In genomic region chr22:42396621-42397331, GRCh38 we compare ENCODE assay signal across 12 cellular contexts. TPM values are rescaled to one million over a fixed set of nuclear protein-coding genes. Genes with fewer than 3 reads are reported as not detected.
DNase-seq lines count a peak whose midpoint lies in the region; ATAC-seq and TF ChIP-seq lines count a peak whose summit lies in the region.
"Had no signal": no experiment of that assay in that cellular context is flagged by ENCODE, and none has a peak within 500 bp of the region (broad histone marks: within the 10 kb centered on the region; RNA-seq: fewer than 3 reads in every experiment).

No MANE protein-coding gene starts in this region.

- no peaks in the 10 kb centered on the region for H3K9me3 ChIP-seq in neural progenitor cell (ENCODE audit: low read depth)

- peaks cover 14% of the 10 kb centered on the region for H3K4me1 Mint-ChIP-seq in central memory CD8-positive, alpha-beta T cell
- H3K4me1 Mint-ChIP-seq in neural progenitor cell: peaks cover 24% of the 10 kb centered on the region

- H3K9me3 Mint-ChIP-seq in central memory CD8-positive, alpha-beta T cell: no peaks in the 10 kb centered on the region
- peaks cover 5% of the 10 kb centered on the region for H3K9me3 Mint-ChIP-seq in neural progenitor cell
- H3K9me3 Mint-ChIP-seq: nephron had no signal

- peaks cover 26% of the 10 kb centered on the region for H3F3A ChIP-seq in neural progenitor cell (ENCODE audit: low read depth)

- DNase-seq in GM10266 (ENCODE audit: extremely low spot score) (no peak), neural progenitor cell (ENCODE audit: low spot score) (no peak)
- DNase-seq in central memory CD8-positive, alpha-beta T cell (ENCODE audit: low spot score in 2 of 2): no peak
- no peak for DNase-seq in stimulated activated naive CD4-positive, alpha-beta T cell treated with Interleukin-2 at 50 U/mL for 16 hours (lab: John Stamatoyannopoulos, UW)
- DNase-seq: DND-41 had no signal

- peaks cover 2% of the 10 kb centered on the region for H4K20me1 ChIP-seq in neural progenitor cell (ENCODE audit: low read depth)

- H3K4me3 ChIP-seq in neural progenitor cell: no peak overlapping the region

- ATAC-seq in HG03378 (IDR thresholded peaks at IDR 0.05; ENCODE audit: unreplicated experiment) (peak; percentile 22), SK-N-SH treated with all-trans-retinoic acid at 6 μM for 48 hours (no peak), GM19035 (IDR thresholded peaks at IDR 0.05; ENCODE audit: unreplicated experiment) (no peak), HG03039 (IDR thresholded peaks at IDR 0.05; ENCODE audit: unreplicated experiment) (no peak)
- ATAC-seq in central memory CD8-positive, alpha-beta T cell (replicated peaks; ENCODE audit: extremely low read depth, poor library complexity, severe bottlenecking): peak; percentile 45

- H2AFZ ChIP-seq in neural progenitor cell (replicated peaks): no peak overlapping the region

- H3K79me2 ChIP-seq in neural progenitor cell (ENCODE audit: low read depth): no peaks in the 10 kb centered on the region

- no peaks in the 10 kb centered on the region for H3K36me3 ChIP-seq in neural progenitor cell

- H3K9ac ChIP-seq in neural progenitor cell: no peak overlapping the region
- H3K9ac ChIP-seq: KMS-11 had no signal

- peak overlapping the region; percentile 32 for H3K4me3 Mint-ChIP-seq in central memory CD8-positive, alpha-beta T cell
- no peak overlapping the region for H3K4me3 Mint-ChIP-seq in neural progenitor cell
- H3K4me3 Mint-ChIP-seq: activated naive CD8-positive, alpha-beta T cell; nephron had no signal

- H3K36me3 Mint-ChIP-seq in central memory CD8-positive, alpha-beta T cell (ENCODE audit: insufficient read depth): no peaks in the 10 kb centered on the region
- no peaks in the 10 kb centered on the region for H3K36me3 Mint-ChIP-seq in neural progenitor cell

- peaks cover 14% of the 10 kb centered on the region for H3K4me1 ChIP-seq in neural progenitor cell

- no peak overlapping the region for H3K4me2 ChIP-seq in neural progenitor cell
- H3K4me2 ChIP-seq: KMS-11 had no signal

- no peaks in the 10 kb centered on the region for H3K27me3 ChIP-seq in neural progenitor cell

- H3K27me3 Mint-ChIP-seq in central memory CD8-positive, alpha-beta T cell: peaks cover 3% of the 10 kb centered on the region
- peaks cover 20% of the 10 kb centered on the region for H3K27me3 Mint-ChIP-seq in neural progenitor cell (ENCODE audit: insufficient read depth, low read depth)
- H3K27me3 Mint-ChIP-seq: activated naive CD8-positive, alpha-beta T cell had no signal

- no peak overlapping the region for H3K27ac Mint-ChIP-seq in central memory CD8-positive, alpha-beta T cell (ENCODE audit: low read depth)
- H3K27ac Mint-ChIP-seq in neural progenitor cell: peak overlapping the region; percentile 74
- H3K27ac Mint-ChIP-seq: activated naive CD8-positive, alpha-beta T cell; nephron had no signal

- TF ChIP-seq CTCF in GM10266 (IDR thresholded peaks at IDR 0.05; ENCODE audit: control insufficient read depth, insufficient read depth, low read depth, missing control alignments) (peak; percentile 12), neural progenitor cell (IDR thresholded peaks at IDR 0.05) (no peak)

- no peak overlapping the region for H3K27ac ChIP-seq in neural progenitor cell
- H3K27ac ChIP-seq: KMS-11 had no signal

TF ChIP-seq in SK-N-SH treated with all-trans-retinoic acid at 6 μM for 48 hours, 23 proteins besides CTCF, POLR2A, EP300 and RAD21:
- no peak for TF ChIP-seq ISL1 (CRISPR knock-in tag; IDR thresholded peaks at IDR 0.05)
- TF ChIP-seq TCF4 (CRISPR knock-in tag; IDR thresholded peaks at IDR 0.05; ENCODE audit: borderline replicate concordance): no peak
- TF ChIP-seq ZFP30 (CRISPR knock-in tag; IDR thresholded peaks at IDR 0.05): no peak
- TF ChIP-seq GLIS3 (CRISPR knock-in tag; IDR thresholded peaks at IDR 0.05): no peak
- no peak for TF ChIP-seq ZNF8 (CRISPR knock-in tag; IDR thresholded peaks at IDR 0.05)
- no peak for TF ChIP-seq CSDC2 (CRISPR knock-in tag; IDR thresholded peaks at IDR 0.05)
- TF ChIP-seq ESRRG (CRISPR knock-in tag; IDR thresholded peaks at IDR 0.05): no peak
- no peak for TF ChIP-seq CSRNP3 (CRISPR knock-in tag; IDR thresholded peaks at IDR 0.05)
- TF ChIP-seq BACH2 (CRISPR knock-in tag; IDR thresholded peaks at IDR 0.05; ENCODE audit: borderline replicate concordance): no peak
- TF ChIP-seq ZNF70 (CRISPR knock-in tag; IDR thresholded peaks at IDR 0.05): no peak
- TF ChIP-seq SNAI2 (CRISPR knock-in tag; IDR thresholded peaks at IDR 0.05): no peak
- no peak for TF ChIP-seq TSHZ2 (CRISPR knock-in tag; IDR thresholded peaks at IDR 0.05)
- TF ChIP-seq RARB (CRISPR knock-in tag; IDR thresholded peaks at IDR 0.05): no peak
TF ChIP-seq in SK-N-SH treated with all-trans-retinoic acid at 6 μM for 48 hours: peak in this region for 0.

RNA-seq across cellular contexts. Expression of gene NFAM1, which starts 35.4 kb away (rescaled TPM):
- 0.19 and 0.40 TPM in 2 replicates for total RNA-seq in neural progenitor cell (ENCODE audit: low replicate concordance)

Comparison
In these comparisons a context has a peak if more than half of its experiments do, and no peak if none do; other contexts are left out.
1. ATAC-seq: peak in HG03378 (single experiment) and central memory CD8-positive, alpha-beta T cell (single experiment); none in SK-N-SH treated with all-trans-retinoic acid at 6 μM for 48 hours (single experiment), GM19035 (single experiment) and HG03039 (single experiment).